8 cellular contexts compared by ENCODE assay signal in the genomic region with DNA sequence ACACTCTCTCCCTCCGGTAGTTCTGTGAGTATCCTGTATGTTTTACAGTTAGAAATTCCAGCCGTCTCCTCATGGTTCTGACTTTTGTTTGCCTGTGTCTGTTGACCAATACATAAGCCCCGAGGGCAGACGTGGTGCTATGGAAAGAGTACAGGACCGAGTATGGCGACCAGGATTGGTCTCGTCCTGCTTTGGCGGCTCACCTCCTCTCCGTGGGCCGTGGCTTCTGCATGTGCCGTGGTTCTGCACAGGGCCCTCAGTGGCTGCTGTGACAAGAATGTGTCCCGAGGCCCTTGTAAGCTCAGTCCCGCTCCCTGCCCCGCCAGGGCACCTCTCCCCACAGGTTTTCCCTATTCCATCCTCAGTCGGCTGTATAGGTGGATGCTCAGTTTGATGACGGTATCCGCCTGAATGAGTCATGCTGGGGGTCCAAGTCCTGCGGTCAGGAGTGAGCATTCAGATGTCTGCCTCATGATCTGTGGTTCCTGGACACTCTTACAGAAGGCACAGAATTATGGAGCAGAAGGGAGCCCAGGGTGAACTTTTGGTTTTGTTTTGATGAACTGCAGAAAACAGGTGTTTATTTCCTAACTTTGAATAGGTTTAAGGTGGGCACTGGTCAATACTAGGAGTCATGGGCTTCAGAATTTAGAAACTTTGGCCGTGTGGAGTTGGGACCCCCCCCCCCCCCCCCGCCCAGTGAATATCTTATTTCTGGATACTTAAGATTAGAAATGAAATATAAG. TPM values are rescaled to one million over a fixed set of nuclear protein-coding genes. Genes with fewer than 3 reads are reported as not detected.
DNase-seq lines count a peak whose midpoint lies in the region; ATAC-seq and TF ChIP-seq lines count a peak whose summit lies in the region.

No MANE protein-coding gene starts in this region.

- no peak for DNase-seq in CD4-positive, alpha-beta memory T cell
- DNase-seq in Karpas-422 (no peak), mammary epithelial cell (peak; percentile 77), ecto neural progenitor cell (ENCODE audit: low spot score) (no peak), Ammon's horn (ENCODE audit: low spot score) (no peak), NCI-H1417 treated with DMSO at 0.1 percent for 48 hours (lab: John Stamatoyannopoulos, UW) (no peak)

- H3K27ac ChIP-seq in CD4-positive, alpha-beta memory T cell (ENCODE audit: low read depth, low read length), result peak overlapping the region; percentile 76
- H3K27ac ChIP-seq in Karpas-422 (ENCODE audit: low read length), result peak overlapping the region; percentile 29; the same call in 1 of the 2 replicates
- H3K27ac ChIP-seq in mammary epithelial cell (ENCODE audit: insufficient read depth, low read depth, low read length), result peak overlapping the region; percentile 74
- no peak overlapping the region for H3K27ac ChIP-seq in mesodermal cell (ENCODE audit: low read depth, low read length, severe bottlenecking)

- POLR2A ChIA-PET in CD4-positive, alpha-beta memory T cell (lab: Charles Lee; ENCODE audit: partially characterized antibody), result interaction anchor here (0.9 to 1.9 kb wide), 5 partner anchors 10 to 480 kb away, joined by 5 to 15 read pairs (median 6); a partner anchor contains a TSS

- peaks cover 31% of the 10 kb centered on the region for H3K36me3 ChIP-seq in CD4-positive, alpha-beta memory T cell (ENCODE audit: insufficient read depth, low read length)
- H3K36me3 ChIP-seq in Karpas-422 (ENCODE audit: insufficient read depth, low read length) (no peaks in the 10 kb centered on the region), mammary epithelial cell (ENCODE audit: insufficient read depth, low read length) (peaks cover 2% of the 10 kb centered on the region), mesodermal cell (ENCODE audit: control insufficient read depth, insufficient read depth, low read length) (peaks cover 45% of the 10 kb centered on the region)

- H4K20me1 ChIP-seq in Karpas-422 (ENCODE audit: insufficient read depth, low read depth, low read length) (peaks cover 9% of the 10 kb centered on the region), mammary epithelial cell (ENCODE audit: insufficient read depth, low read length) (no peaks in the 10 kb centered on the region)

- H3K9me2 ChIP-seq in Karpas-422 (replicated peaks; ENCODE audit: insufficient read depth, low read length), result no peaks in the 10 kb centered on the region

- no peaks in the 10 kb centered on the region for H3K27me3 Mint-ChIP-seq in CD4-positive, alpha-beta memory T cell

- ATAC-seq in GM19023 (IDR thresholded peaks at IDR 0.05; ENCODE audit: unreplicated experiment), result no peak

- peak overlapping the region; percentile 86 to 92 (median 90) for H3K4me3 Mint-ChIP-seq in CD4-positive, alpha-beta memory T cell

- no peak for TF ChIP-seq CTCF in mammary epithelial cell (conservative IDR thresholded peaks at IDR 0.05 in 1 of 2, IDR thresholded peaks at IDR 0.05 in 1 of 2; ENCODE audit: extremely low read depth in 1 of 2, insufficient read depth in 1 of 2, low read depth in 1 of 2, low read length in 2 of 2)

- H2AFZ ChIP-seq in Karpas-422 (ENCODE audit: low read length) (no peak overlapping the region), mammary epithelial cell (ENCODE audit: low read depth, low read length) (peak overlapping the region; percentile 37)

- peaks cover 16 to 41% (median 24%) of the 10 kb centered on the region in 4 donors for H3K4me1 Mint-ChIP-seq in CD4-positive, alpha-beta memory T cell

- no peaks in the 10 kb centered on the region for H3K9me3 Mint-ChIP-seq in CD4-positive, alpha-beta memory T cell

- no peaks in the 10 kb centered on the region for H3K9me3 ChIP-seq in CD4-positive, alpha-beta memory T cell (ENCODE audit: control insufficient read depth in 1 of 2, low read length in 2 of 2)
- no peaks in the 10 kb centered on the region for H3K9me3 ChIP-seq in Karpas-422 (ENCODE audit: low read length)
- no peaks in the 10 kb centered on the region for H3K9me3 ChIP-seq in mammary epithelial cell (replicated peaks; ENCODE audit: insufficient read depth, low read length)
- H3K9me3 ChIP-seq in mesodermal cell (ENCODE audit: control insufficient read depth, low read length), result no peaks in the 10 kb centered on the region

- peaks cover 0 to 31% of the 10 kb centered on the region in 2 donors for H3K36me3 Mint-ChIP-seq in CD4-positive, alpha-beta memory T cell

- WGBS in mammary epithelial cell (ENCODE audit: low coverage, missing lambda C conversion rate), result 5% methylated on average over 18 of the region's 20 CpGs
- WGBS in mesodermal cell (ENCODE audit: insufficient coverage in 2 of 2), 2 experiments, result 41 to 48% methylated on average over 15 to 17 of the region's 20 CpGs

- intact Hi-C loops in CD4-positive, alpha-beta memory T cell (cut with micrococcal nuclease), result no loop called here
- intact Hi-C loops in mammary epithelial cell (cut with micrococcal nuclease), result loop anchor here (2.0 kb wide), 1 partner anchor 43 kb away; no protein-coding TSS in a partner anchor

- no peaks in the 10 kb centered on the region for H3K27me3 ChIP-seq in CD4-positive, alpha-beta memory T cell (ENCODE audit: insufficient read depth, low read length)
- no peaks in the 10 kb centered on the region for H3K27me3 ChIP-seq in Karpas-422 (ENCODE audit: low read length)
- H3K27me3 ChIP-seq in mammary epithelial cell (ENCODE audit: insufficient read depth, low read length), result no peaks in the 10 kb centered on the region

- H3K9ac ChIP-seq in Karpas-422 (ENCODE audit: low read length) (peak overlapping the region; percentile 87), mammary epithelial cell (ENCODE audit: insufficient read depth, low read length) (peak overlapping the region; percentile 93)

- dilution Hi-C loops in mammary epithelial cell (cut with HindIII; ENCODE audit: low sequenced_read_pairs), result loop anchor here (10.0 kb wide), 1 partner anchor 121 kb away; no protein-coding TSS in a partner anchor

- peaks cover 30% of the 10 kb centered on the region for H3K4me1 ChIP-seq in CD4-positive, alpha-beta memory T cell (ENCODE audit: insufficient read depth, low read length)
- peaks cover 16% of the 10 kb centered on the region for H3K4me1 ChIP-seq in Karpas-422 (ENCODE audit: low read length)
- H3K4me1 ChIP-seq in mammary epithelial cell (ENCODE audit: insufficient read depth, low read length), result peaks cover 25% of the 10 kb centered on the region
- peaks cover 4% of the 10 kb centered on the region for H3K4me1 ChIP-seq in mesodermal cell (ENCODE audit: control insufficient read depth, insufficient read depth, low read length, poor library complexity, severe bottlenecking)

- TSS peak; percentile 51 for BruUV-seq in mammary epithelial cell (replicated peaks; lab: Mats Ljungman, UMichigan)

- H3K79me2 ChIP-seq in Karpas-422 (ENCODE audit: low read length) (peaks cover 37% of the 10 kb centered on the region), mammary epithelial cell (ENCODE audit: insufficient read depth, low read length) (peaks cover 62% of the 10 kb centered on the region)

- CTCF ChIA-PET in CD4-positive, alpha-beta memory T cell (lab: Charles Lee; ENCODE audit: partially characterized antibody), result no interaction called here
- CTCF ChIA-PET in mammary epithelial cell (lab: Charles Lee; ENCODE audit: low non-redundant PET), result no interaction called here

- in situ Hi-C loops in mammary epithelial cell (cut with MboI; ENCODE audit: low sequenced_read_pairs in 2 of 2), result no loop called here

- H3K4me2 ChIP-seq in Karpas-422 (ENCODE audit: low read depth, low read length, poor library complexity, severe bottlenecking) (peak overlapping the region; percentile 88), mammary epithelial cell (ENCODE audit: insufficient read depth, low read depth, low read length) (peak overlapping the region; percentile 97)

- peak overlapping the region; percentile 85 to 94 (median 92) for H3K27ac Mint-ChIP-seq in CD4-positive, alpha-beta memory T cell

- peak overlapping the region; percentile 68 to 84 for H3K4me3 ChIP-seq in CD4-positive, alpha-beta memory T cell (ENCODE audit: low read length in 2 of 2)
- H3K4me3 ChIP-seq in Karpas-422 (ENCODE audit: low read length) (peak overlapping the region; percentile 93), mammary epithelial cell (replicated peaks in 1 of 3; ENCODE audit: insufficient read depth in 1 of 3, low read depth in 2 of 3, low read length in 3 of 3) (peak overlapping the region; percentile 91 to 97 (median 93)), mesodermal cell (ENCODE audit: extremely low read depth, insufficient read depth, low read length, poor library complexity, severe bottlenecking) (peak overlapping the region; percentile 96)

RNA-seq across cellular contexts. Expression of a gene that starts 1.2 kb away (rescaled TPM):
- 100 to 1,000 TPM; 113 to 120 TPM for total RNA-seq in CD4-positive, alpha-beta memory T cell
- 10 to 100 TPM; 11.5 to 26.0 TPM for polyA plus RNA-seq in CD4-positive, alpha-beta memory T cell
- 49.2 and 61.3 TPM in 2 replicates for total RNA-seq in Karpas-422 (2014; rRNA removed; shearing (Covaris generic); ENCODE audit: low replicate concordance)
- total RNA-seq in mammary epithelial cell, result 10 to 100 TPM; 48.5 to 89.8 TPM
- 34.5 TPM for polyA plus RNA-seq in mammary epithelial cell
- polyA minus RNA-seq in mammary epithelial cell, result 40.5 TPM
- 155 TPM for polyA plus RNA-seq in mesodermal cell (2013, experiment 1 of 2)
- polyA plus RNA-seq in mesodermal cell (2013, experiment 2 of 2), result 126 TPM

RNA-seq across cellular contexts. Expression of a gene that starts 19.2 kb away (rescaled TPM):
- under 1 TPM in 1 of 2 experiments, not detected in 1; 0.11 TPM for total RNA-seq in CD4-positive, alpha-beta memory T cell
- not detected for polyA plus RNA-seq in CD4-positive, alpha-beta memory T cell
- total RNA-seq in Karpas-422 (2014; rRNA removed; shearing (Covaris generic); ENCODE audit: low replicate concordance), result 3.1 and 3.4 TPM in 2 replicates
- total RNA-seq in mammary epithelial cell, result not detected
- not detected for polyA plus RNA-seq in mammary epithelial cell
- not detected for polyA minus RNA-seq in mammary epithelial cell
- polyA plus RNA-seq in mesodermal cell (2013, experiment 1 of 2), result 0.15 TPM
- polyA plus RNA-seq in mesodermal cell (2013, experiment 2 of 2), result not detected

RNA-seq across cellular contexts. Expression of a gene that starts 19.5 kb away (rescaled TPM):
- not detected for total RNA-seq in CD4-positive, alpha-beta memory T cell
- polyA plus RNA-seq in CD4-positive, alpha-beta memory T cell, result not detected
- total RNA-seq in Karpas-422 (2014; rRNA removed; shearing (Covaris generic); ENCODE audit: low replicate concordance), result not detected in 2 replicates
- under 1 TPM in 1 of 2 donors, not detected in 1; 0.28 TPM for total RNA-seq in mammary epithelial cell
- not detected for polyA plus RNA-seq in mammary epithelial cell
- not detected for polyA minus RNA-seq in mammary epithelial cell
- 10.0 TPM for polyA plus RNA-seq in mesodermal cell (2013, experiment 1 of 2)
- polyA plus RNA-seq in mesodermal cell (2013, experiment 2 of 2), result 9.2 TPM

RNA-seq across cellular contexts. Expression of a gene that starts 38.1 kb away (rescaled TPM):
- total RNA-seq in CD4-positive, alpha-beta memory T cell, result not detected
- not detected for polyA plus RNA-seq in CD4-positive, alpha-beta memory T cell
- total RNA-seq in Karpas-422 (2014; rRNA removed; shearing (Covaris generic); ENCODE audit: low replicate concordance), result 10.7 and 23.3 TPM in 2 replicates
- not detected for total RNA-seq in mammary epithelial cell
- not detected for polyA plus RNA-seq in mammary epithelial cell
- polyA minus RNA-seq in mammary epithelial cell, result not detected
- 1.00 TPM for polyA plus RNA-seq in mesodermal cell (2013, experiment 1 of 2)
- polyA plus RNA-seq in mesodermal cell (2013, experiment 2 of 2), result 0.96 TPM

RNA-seq across cellular contexts. Expression of a gene that starts 57.9 kb away (rescaled TPM):
- 10 to 100 TPM; 47.7 to 48.1 TPM for total RNA-seq in CD4-positive, alpha-beta memory T cell
- polyA plus RNA-seq in CD4-positive, alpha-beta memory T cell, result 10 to 100 TPM; 21.1 to 43.2 TPM
- 24.1 and 27.1 TPM in 2 replicates for total RNA-seq in Karpas-422 (2014; rRNA removed; shearing (Covaris generic); ENCODE audit: low replicate concordance)
- 10 to 100 TPM; 30.3 to 40.4 TPM for total RNA-seq in mammary epithelial cell
- 26.5 TPM for polyA plus RNA-seq in mammary epithelial cell
- 29.5 TPM for polyA minus RNA-seq in mammary epithelial cell
- polyA plus RNA-seq in mesodermal cell (2013, experiment 1 of 2), result 36.3 TPM
- polyA plus RNA-seq in mesodermal cell (2013, experiment 2 of 2), result 29.8 TPM
